1 cellular context compared by ENCODE assay signal in the genomic region with DNA sequence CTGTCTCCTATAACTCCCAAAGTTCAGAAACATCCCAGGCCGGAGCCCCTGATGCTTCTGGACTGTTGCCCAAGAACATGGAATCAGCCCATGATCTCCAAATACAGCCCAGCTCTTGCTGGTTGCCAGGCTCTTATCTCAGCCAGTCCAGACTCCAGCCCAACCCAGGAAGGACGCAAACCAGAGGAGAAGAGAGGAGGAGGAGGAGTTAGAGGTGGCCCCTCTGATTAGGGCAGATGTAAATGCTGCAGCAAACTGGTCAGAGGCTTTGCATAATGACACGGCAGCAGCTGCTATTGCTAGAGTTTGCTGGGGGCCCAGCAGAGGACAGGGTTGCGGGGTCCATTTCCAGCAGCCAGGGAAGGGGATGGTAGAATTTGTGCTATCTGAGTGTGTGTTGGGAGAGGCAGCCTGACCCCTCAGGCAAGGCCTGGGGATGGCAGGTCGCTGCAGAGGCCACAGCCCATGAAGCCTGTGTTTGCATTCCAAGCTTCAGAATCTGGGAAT.
TF ChIP-seq lines count a peak whose summit lies in the region.

No MANE protein-coding gene starts in this region.

TF ChIP-seq in K562, 482 proteins besides CTCF, POLR2A, EP300 and RAD21 (continued from another document and continues in another):
- TF ChIP-seq, protein P1, sequence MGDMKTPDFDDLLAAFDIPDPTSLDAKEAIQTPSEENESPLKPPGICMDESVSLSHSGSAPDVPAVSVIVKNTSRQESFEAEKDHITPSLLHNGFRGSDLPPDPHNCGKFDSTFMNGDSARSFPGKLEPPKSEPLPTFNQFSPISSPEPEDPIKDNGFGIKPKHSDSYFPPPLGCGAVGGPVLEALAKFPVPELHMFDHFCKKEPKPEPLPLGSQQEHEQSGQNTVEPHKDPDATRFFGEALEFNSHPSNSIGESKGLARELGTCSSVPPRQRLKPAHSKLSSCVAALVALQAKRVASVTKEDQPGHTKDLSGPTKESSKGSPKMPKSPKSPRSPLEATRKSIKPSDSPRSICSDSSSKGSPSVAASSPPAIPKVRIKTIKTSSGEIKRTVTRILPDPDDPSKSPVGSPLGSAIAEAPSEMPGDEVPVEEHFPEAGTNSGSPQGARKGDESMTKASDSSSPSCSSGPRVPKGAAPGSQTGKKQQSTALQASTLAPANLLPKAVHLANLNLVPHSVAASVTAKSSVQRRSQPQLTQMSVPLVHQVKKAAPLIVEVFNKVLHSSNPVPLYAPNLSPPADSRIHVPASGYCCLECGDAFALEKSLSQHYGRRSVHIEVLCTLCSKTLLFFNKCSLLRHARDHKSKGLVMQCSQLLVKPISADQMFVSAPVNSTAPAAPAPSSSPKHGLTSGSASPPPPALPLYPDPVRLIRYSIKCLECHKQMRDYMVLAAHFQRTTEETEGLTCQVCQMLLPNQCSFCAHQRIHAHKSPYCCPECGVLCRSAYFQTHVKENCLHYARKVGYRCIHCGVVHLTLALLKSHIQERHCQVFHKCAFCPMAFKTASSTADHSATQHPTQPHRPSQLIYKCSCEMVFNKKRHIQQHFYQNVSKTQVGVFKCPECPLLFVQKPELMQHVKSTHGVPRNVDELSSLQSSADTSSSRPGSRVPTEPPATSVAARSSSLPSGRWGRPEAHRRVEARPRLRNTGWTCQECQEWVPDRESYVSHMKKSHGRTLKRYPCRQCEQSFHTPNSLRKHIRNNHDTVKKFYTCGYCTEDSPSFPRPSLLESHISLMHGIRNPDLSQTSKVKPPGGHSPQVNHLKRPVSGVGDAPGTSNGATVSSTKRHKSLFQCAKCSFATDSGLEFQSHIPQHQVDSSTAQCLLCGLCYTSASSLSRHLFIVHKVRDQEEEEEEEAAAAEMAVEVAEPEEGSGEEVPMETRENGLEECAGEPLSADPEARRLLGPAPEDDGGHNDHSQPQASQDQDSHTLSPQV (IDR thresholded peaks at IDR 0.05), result 0 out of 2 replicates have a peak, but pooled peaks have one; percentile 39
- TF ChIP-seq CREM (IDR thresholded peaks at IDR 0.05; ENCODE audit: low read depth) (peak; percentile 67), STAT5A (IDR thresholded peaks at IDR 0.05; ENCODE audit: borderline replicate concordance, low read length) (peak; percentile 62; the same call in 1 of the 2 replicates), DPF2 (IDR thresholded peaks at IDR 0.05) (peak; percentile 89), CBFA2T2 (conservative IDR thresholded peaks at IDR 0.05) (peak; percentile 89), TBL1XR1 (IDR thresholded peaks at IDR 0.05; ENCODE audit: low read length in 2 of 2) (peak in 1 of 2 experiments; percentile 73; a peak in 1 of 4 replicates), RFX5 (IDR thresholded peaks at IDR 0.05; ENCODE audit: low read depth, low read length) (no peak), TAL1 (IDR thresholded peaks at IDR 0.05) (peak; percentile 86), MAZ (CRISPR knock-in tag; conservative IDR thresholded peaks at IDR 0.05 in 1 of 2, IDR thresholded peaks at IDR 0.05 in 1 of 2) (peak in 1 of 2 experiments; percentile 51; a peak in 1 of 4 replicates), SMARCA5 (IDR thresholded peaks at IDR 0.05) (no peak), CBFA2T3 (IDR thresholded peaks at IDR 0.05) (peak; percentile 94), PML (IDR thresholded peaks at IDR 0.05; ENCODE audit: low read length) (peak; percentile 45; the same call in 1 of the 2 replicates), TCF7 (IDR thresholded peaks at IDR 0.05; ENCODE audit: borderline replicate concordance) (no peak), TEAD2 (tag; IDR thresholded peaks at IDR 0.05) (no peak), ZNF408 (CRISPR knock-in tag; IDR thresholded peaks at IDR 0.05; ENCODE audit: low read depth) (no peak), ELF2 (CRISPR knock-in tag; IDR thresholded peaks at IDR 0.05) (no peak), ZC3H11A (IDR thresholded peaks at IDR 0.05; ENCODE audit: low read depth, low read length) (no peak), LEF1 (IDR thresholded peaks at IDR 0.05) (peak; percentile 66), ZKSCAN1 (IDR thresholded peaks at IDR 0.05; ENCODE audit: low read depth, low read length) (no peak)
- TF ChIP-seq, protein P2, sequence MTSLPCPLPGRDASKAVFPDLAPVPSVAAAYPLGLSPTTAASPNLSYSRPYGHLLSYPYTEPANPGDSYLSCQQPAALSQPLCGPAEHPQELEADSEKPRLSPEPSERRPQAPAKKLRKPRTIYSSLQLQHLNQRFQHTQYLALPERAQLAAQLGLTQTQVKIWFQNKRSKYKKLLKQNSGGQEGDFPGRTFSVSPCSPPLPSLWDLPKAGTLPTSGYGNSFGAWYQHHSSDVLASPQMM (CRISPR knock-in tag; IDR thresholded peaks at IDR 0.05), result no peak
- TF ChIP-seq, protein P3, sequence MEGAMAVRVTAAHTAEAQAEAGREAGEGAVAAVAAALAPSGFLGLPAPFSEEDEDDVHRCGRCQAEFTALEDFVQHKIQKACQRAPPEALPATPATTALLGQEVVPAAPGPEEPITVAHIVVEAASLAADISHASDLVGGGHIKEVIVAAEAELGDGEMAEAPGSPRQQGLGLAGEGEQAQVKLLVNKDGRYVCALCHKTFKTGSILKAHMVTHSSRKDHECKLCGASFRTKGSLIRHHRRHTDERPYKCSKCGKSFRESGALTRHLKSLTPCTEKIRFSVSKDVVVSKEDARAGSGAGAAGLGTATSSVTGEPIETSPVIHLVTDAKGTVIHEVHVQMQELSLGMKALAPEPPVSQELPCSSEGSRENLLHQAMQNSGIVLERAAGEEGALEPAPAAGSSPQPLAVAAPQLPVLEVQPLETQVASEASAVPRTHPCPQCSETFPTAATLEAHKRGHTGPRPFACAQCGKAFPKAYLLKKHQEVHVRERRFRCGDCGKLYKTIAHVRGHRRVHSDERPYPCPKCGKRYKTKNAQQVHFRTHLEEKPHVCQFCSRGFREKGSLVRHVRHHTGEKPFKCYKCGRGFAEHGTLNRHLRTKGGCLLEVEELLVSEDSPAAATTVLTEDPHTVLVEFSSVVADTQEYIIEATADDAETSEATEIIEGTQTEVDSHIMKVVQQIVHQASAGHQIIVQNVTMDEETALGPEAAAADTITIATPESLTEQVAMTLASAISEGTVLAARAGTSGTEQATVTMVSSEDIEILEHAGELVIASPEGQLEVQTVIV (CRISPR knock-in tag; IDR thresholded peaks at IDR 0.05; ENCODE audit: borderline replicate concordance), result no peak
- TF ChIP-seq, protein P4, sequence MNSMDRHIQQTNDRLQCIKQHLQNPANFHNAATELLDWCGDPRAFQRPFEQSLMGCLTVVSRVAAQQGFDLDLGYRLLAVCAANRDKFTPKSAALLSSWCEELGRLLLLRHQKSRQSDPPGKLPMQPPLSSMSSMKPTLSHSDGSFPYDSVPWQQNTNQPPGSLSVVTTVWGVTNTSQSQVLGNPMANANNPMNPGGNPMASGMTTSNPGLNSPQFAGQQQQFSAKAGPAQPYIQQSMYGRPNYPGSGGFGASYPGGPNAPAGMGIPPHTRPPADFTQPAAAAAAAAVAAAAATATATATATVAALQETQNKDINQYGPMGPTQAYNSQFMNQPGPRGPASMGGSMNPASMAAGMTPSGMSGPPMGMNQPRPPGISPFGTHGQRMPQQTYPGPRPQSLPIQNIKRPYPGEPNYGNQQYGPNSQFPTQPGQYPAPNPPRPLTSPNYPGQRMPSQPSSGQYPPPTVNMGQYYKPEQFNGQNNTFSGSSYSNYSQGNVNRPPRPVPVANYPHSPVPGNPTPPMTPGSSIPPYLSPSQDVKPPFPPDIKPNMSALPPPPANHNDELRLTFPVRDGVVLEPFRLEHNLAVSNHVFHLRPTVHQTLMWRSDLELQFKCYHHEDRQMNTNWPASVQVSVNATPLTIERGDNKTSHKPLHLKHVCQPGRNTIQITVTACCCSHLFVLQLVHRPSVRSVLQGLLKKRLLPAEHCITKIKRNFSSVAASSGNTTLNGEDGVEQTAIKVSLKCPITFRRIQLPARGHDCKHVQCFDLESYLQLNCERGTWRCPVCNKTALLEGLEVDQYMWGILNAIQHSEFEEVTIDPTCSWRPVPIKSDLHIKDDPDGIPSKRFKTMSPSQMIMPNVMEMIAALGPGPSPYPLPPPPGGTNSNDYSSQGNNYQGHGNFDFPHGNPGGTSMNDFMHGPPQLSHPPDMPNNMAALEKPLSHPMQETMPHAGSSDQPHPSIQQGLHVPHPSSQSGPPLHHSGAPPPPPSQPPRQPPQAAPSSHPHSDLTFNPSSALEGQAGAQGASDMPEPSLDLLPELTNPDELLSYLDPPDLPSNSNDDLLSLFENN (IDR thresholded peaks at IDR 0.05; ENCODE audit: low read depth in 2 of 2, low read length in 2 of 2), result peak in 1 of 2 experiments; percentile 60; a peak in 2 of 4 replicates
- TF ChIP-seq, protein P5, sequence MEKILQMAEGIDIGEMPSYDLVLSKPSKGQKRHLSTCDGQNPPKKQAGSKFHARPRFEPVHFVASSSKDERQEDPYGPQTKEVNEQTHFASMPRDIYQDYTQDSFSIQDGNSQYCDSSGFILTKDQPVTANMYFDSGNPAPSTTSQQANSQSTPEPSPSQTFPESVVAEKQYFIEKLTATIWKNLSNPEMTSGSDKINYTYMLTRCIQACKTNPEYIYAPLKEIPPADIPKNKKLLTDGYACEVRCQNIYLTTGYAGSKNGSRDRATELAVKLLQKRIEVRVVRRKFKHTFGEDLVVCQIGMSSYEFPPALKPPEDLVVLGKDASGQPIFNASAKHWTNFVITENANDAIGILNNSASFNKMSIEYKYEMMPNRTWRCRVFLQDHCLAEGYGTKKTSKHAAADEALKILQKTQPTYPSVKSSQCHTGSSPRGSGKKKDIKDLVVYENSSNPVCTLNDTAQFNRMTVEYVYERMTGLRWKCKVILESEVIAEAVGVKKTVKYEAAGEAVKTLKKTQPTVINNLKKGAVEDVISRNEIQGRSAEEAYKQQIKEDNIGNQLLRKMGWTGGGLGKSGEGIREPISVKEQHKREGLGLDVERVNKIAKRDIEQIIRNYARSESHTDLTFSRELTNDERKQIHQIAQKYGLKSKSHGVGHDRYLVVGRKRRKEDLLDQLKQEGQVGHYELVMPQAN (IDR thresholded peaks at IDR 0.05; ENCODE audit: borderline replicate concordance), result no peak
- TF ChIP-seq, protein P6, sequence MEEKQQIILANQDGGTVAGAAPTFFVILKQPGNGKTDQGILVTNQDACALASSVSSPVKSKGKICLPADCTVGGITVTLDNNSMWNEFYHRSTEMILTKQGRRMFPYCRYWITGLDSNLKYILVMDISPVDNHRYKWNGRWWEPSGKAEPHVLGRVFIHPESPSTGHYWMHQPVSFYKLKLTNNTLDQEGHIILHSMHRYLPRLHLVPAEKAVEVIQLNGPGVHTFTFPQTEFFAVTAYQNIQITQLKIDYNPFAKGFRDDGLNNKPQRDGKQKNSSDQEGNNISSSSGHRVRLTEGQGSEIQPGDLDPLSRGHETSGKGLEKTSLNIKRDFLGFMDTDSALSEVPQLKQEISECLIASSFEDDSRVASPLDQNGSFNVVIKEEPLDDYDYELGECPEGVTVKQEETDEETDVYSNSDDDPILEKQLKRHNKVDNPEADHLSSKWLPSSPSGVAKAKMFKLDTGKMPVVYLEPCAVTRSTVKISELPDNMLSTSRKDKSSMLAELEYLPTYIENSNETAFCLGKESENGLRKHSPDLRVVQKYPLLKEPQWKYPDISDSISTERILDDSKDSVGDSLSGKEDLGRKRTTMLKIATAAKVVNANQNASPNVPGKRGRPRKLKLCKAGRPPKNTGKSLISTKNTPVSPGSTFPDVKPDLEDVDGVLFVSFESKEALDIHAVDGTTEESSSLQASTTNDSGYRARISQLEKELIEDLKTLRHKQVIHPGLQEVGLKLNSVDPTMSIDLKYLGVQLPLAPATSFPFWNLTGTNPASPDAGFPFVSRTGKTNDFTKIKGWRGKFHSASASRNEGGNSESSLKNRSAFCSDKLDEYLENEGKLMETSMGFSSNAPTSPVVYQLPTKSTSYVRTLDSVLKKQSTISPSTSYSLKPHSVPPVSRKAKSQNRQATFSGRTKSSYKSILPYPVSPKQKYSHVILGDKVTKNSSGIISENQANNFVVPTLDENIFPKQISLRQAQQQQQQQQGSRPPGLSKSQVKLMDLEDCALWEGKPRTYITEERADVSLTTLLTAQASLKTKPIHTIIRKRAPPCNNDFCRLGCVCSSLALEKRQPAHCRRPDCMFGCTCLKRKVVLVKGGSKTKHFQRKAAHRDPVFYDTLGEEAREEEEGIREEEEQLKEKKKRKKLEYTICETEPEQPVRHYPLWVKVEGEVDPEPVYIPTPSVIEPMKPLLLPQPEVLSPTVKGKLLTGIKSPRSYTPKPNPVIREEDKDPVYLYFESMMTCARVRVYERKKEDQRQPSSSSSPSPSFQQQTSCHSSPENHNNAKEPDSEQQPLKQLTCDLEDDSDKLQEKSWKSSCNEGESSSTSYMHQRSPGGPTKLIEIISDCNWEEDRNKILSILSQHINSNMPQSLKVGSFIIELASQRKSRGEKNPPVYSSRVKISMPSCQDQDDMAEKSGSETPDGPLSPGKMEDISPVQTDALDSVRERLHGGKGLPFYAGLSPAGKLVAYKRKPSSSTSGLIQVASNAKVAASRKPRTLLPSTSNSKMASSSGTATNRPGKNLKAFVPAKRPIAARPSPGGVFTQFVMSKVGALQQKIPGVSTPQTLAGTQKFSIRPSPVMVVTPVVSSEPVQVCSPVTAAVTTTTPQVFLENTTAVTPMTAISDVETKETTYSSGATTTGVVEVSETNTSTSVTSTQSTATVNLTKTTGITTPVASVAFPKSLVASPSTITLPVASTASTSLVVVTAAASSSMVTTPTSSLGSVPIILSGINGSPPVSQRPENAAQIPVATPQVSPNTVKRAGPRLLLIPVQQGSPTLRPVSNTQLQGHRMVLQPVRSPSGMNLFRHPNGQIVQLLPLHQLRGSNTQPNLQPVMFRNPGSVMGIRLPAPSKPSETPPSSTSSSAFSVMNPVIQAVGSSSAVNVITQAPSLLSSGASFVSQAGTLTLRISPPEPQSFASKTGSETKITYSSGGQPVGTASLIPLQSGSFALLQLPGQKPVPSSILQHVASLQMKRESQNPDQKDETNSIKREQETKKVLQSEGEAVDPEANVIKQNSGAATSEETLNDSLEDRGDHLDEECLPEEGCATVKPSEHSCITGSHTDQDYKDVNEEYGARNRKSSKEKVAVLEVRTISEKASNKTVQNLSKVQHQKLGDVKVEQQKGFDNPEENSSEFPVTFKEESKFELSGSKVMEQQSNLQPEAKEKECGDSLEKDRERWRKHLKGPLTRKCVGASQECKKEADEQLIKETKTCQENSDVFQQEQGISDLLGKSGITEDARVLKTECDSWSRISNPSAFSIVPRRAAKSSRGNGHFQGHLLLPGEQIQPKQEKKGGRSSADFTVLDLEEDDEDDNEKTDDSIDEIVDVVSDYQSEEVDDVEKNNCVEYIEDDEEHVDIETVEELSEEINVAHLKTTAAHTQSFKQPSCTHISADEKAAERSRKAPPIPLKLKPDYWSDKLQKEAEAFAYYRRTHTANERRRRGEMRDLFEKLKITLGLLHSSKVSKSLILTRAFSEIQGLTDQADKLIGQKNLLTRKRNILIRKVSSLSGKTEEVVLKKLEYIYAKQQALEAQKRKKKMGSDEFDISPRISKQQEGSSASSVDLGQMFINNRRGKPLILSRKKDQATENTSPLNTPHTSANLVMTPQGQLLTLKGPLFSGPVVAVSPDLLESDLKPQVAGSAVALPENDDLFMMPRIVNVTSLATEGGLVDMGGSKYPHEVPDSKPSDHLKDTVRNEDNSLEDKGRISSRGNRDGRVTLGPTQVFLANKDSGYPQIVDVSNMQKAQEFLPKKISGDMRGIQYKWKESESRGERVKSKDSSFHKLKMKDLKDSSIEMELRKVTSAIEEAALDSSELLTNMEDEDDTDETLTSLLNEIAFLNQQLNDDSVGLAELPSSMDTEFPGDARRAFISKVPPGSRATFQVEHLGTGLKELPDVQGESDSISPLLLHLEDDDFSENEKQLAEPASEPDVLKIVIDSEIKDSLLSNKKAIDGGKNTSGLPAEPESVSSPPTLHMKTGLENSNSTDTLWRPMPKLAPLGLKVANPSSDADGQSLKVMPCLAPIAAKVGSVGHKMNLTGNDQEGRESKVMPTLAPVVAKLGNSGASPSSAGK (IDR thresholded peaks at IDR 0.05), result no peak
